ENCODE assay signal across 10 cellular contexts in the genomic region with DNA sequence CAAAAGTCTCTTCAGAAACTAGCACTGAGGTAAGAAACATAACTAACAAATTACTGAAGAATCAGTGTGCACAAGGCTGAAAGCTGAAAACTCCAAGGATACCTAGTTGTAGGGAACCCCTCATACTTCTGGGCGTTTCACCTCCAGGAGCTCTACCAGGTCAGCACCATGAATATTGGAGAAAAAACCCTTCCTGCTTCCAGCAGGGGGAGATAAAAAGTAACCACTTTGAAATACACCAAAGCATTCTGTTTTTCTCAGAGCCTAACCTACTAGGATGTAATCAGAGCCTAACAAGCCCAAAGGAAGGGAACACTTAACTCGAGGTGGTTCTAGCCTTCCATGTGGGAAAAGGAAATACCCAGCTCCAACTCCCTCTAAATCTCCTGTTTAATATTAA.
DNase-seq lines count a peak whose midpoint lies in the region; ATAC-seq, FAIRE-seq and TF ChIP-seq lines count a peak whose summit lies in the region.
"Had no signal": no experiment of that assay in that cellular context is flagged by ENCODE, and none has a peak within 500 bp of the region (broad histone marks: within the 10 kb centered on the region; RNA-seq: fewer than 3 reads in every experiment).

No MANE protein-coding gene starts in this region.

- peak; percentile 35 for DNase-seq in A673 (ENCODE audit: low spot score)
- peak; percentile 53 for DNase-seq in PC-3
- peak; percentile 53 for DNase-seq in germinal center (ENCODE audit: low spot score)
- DNase-seq in pancreas = no peak
- DNase-seq in activated CD4-positive, alpha-beta T cell treated with anti-CD3 and anti-CD28 coated beads for 1 hour = no peak
- DNase-seq in amniotic stem cell (lab: John Stamatoyannopoulos, UW) = no peak
- DNase-seq: NCI-H1436 treated with DMSO at 0.1 percent for 48 hours had no signal

- TF ChIP-seq CTCF in A673 (conservative IDR thresholded peaks at IDR 0.05; ENCODE audit: low read depth, low read length) (peak; percentile 49), GM12875 (IDR thresholded peaks at IDR 0.05; ENCODE audit: borderline replicate concordance, insufficient read depth, low read depth, low read length) (peak; percentile 9; the same call in 1 of the 2 replicates), PC-3 (conservative IDR thresholded peaks at IDR 0.05; ENCODE audit: low read depth, low read length) (peak; percentile 69), pancreas (IDR thresholded peaks at IDR 0.05) (no peak)

- H3K4me3 ChIP-seq in A673 (ENCODE audit: low read depth, low read length, poor library complexity, severe bottlenecking) = no peak overlapping the region
- no peak overlapping the region for H3K4me3 ChIP-seq in GM12875 (ENCODE audit: low read depth, low read length)
- H3K4me3 ChIP-seq in PC-3 (ENCODE audit: low read length) = no peak overlapping the region
- no peak overlapping the region for H3K4me3 ChIP-seq in pancreas
- H3K4me3 ChIP-seq: ascending aorta had no signal

- H3K27ac ChIP-seq in A673 (ENCODE audit: low read depth, low read length, poor library complexity, severe bottlenecking) (no peak overlapping the region), PC-3 (ENCODE audit: low read length) (no peak overlapping the region), pancreas (no peak overlapping the region)
- H3K27ac ChIP-seq: ascending aorta had no signal

- no peak for FAIRE-seq in pancreas (lab: Jason Lieb, UNC)

- no peaks in the 10 kb centered on the region for H3F3A ChIP-seq in PC-3 (ENCODE audit: low read length, unreplicated experiment)

- H3K4me1 ChIP-seq in A673 (ENCODE audit: insufficient read depth, low read length, poor library complexity, severe bottlenecking) = no peaks in the 10 kb centered on the region
- no peaks in the 10 kb centered on the region for H3K4me1 ChIP-seq in PC-3 (ENCODE audit: insufficient read depth, low read length)
- H3K4me1 ChIP-seq in pancreas = no peaks in the 10 kb centered on the region
- H3K4me1 ChIP-seq: ascending aorta had no signal

- CTCF ChIA-PET in A673 (lab: Charles Lee) (interaction anchor here (0.7 to 1.0 kb wide), 2 partner anchors 418 to 798 kb away, joined by 3 read pairs; no protein-coding TSS in a partner anchor), PC-3 (lab: Charles Lee) (interaction anchor here (0.6 kb wide), 2 partner anchors 147 to 1122 kb away, joined by 3 read pairs; no protein-coding TSS in a partner anchor)

- POLR2A ChIA-PET in A673 (lab: Charles Lee; ENCODE audit: low non-redundant PET) (no interaction called here), PC-3 (lab: Charles Lee; ENCODE audit: unreplicated experiment) (no interaction called here)

- intact Hi-C loops in A673 (cut with micrococcal nuclease; ENCODE audit: unreplicated experiment) (loop anchor here (1.0 kb wide), 1 partner anchor 419 kb away; no protein-coding TSS in a partner anchor), PC-3 (cut with micrococcal nuclease) (loop anchor here (1.0 kb wide), 2 partner anchors 147 to 419 kb away; no protein-coding TSS in a partner anchor), pancreas (cut with DNase I) (no loop called here)

- WGBS in pancreas, 2 donors = 20 to 35% methylated on average over 2 of the region's 2 CpGs

- H3K36me3 ChIP-seq in A673 (ENCODE audit: insufficient read depth, low read length, poor library complexity, severe bottlenecking) = no peaks in the 10 kb centered on the region
- no peaks in the 10 kb centered on the region for H3K36me3 ChIP-seq in PC-3 (ENCODE audit: low read depth, low read length)
- no peaks in the 10 kb centered on the region for H3K36me3 ChIP-seq in pancreas
- H3K36me3 ChIP-seq: ascending aorta had no signal

- H2AFZ ChIP-seq in PC-3 (ENCODE audit: low read length) = no peak overlapping the region

- H3K4me2 ChIP-seq in PC-3 (ENCODE audit: low read length) = no peak overlapping the region

- no peaks in the 10 kb centered on the region for H3K9me3 ChIP-seq in A673 (ENCODE audit: low read depth, low read length, poor library complexity, severe bottlenecking)
- no peaks in the 10 kb centered on the region for H3K9me3 ChIP-seq in PC-3 (ENCODE audit: low read length)
- H3K9me3 ChIP-seq in pancreas = no peaks in the 10 kb centered on the region
- H3K9me3 ChIP-seq: ascending aorta had no signal

- H3K9me2 ChIP-seq in PC-3 (replicated peaks; ENCODE audit: low read length) = no peaks in the 10 kb centered on the region

- H3K27me3 ChIP-seq in A673 (replicated peaks; ENCODE audit: insufficient read depth, low read depth, low read length, poor library complexity) = no peaks in the 10 kb centered on the region
- no peaks in the 10 kb centered on the region for H3K27me3 ChIP-seq in PC-3 (ENCODE audit: low read length)
- H3K27me3 ChIP-seq in pancreas = no peaks in the 10 kb centered on the region
- H3K27me3 ChIP-seq: ascending aorta had no signal

- ATAC-seq in PC-3 (peak; percentile 72), pancreas (no peak), HG03039 (IDR thresholded peaks at IDR 0.05; ENCODE audit: unreplicated experiment) (no peak)

- BruUV-seq in A673 (replicated peaks; lab: Mats Ljungman, UMichigan) = no TSS peak
- BruUV-seq in PC-3 (replicated peaks; lab: Mats Ljungman, UMichigan) = no TSS peak

- H4K20me1 ChIP-seq in PC-3 (ENCODE audit: low read length) = no peaks in the 10 kb centered on the region

- no peaks in the 10 kb centered on the region for H3K79me2 ChIP-seq in PC-3 (ENCODE audit: low read length)

- H3K9ac ChIP-seq in PC-3 (ENCODE audit: low read length) = no peak overlapping the region

Comparison
In these comparisons a context has a peak if more than half of its experiments do, and no peak if none do; other contexts are left out.
1. DNase-seq: peak in A673 (single experiment), PC-3 (single experiment) and germinal center (single experiment); none in pancreas (0 of 6), activated CD4-positive, alpha-beta T cell treated with anti-CD3 and anti-CD28 coated beads for 1 hour (single experiment) and amniotic stem cell (single experiment).
2. CTCF ChIP-seq: peak in A673 (single experiment), GM12875 (single experiment) and PC-3 (single experiment); none in pancreas (0 of 4).
3. intact Hi-C loops: an anchor here in A673 (1.0 kb wide) and PC-3 (1.0 kb wide); none called in pancreas.